In genomic region chr16:85237817-85238216, GRCh38 we compare ENCODE assay signal across 1 cellular context.
TF ChIP-seq lines count a peak whose summit lies in the region.

No MANE protein-coding gene starts in this region.

TF ChIP-seq in GM23338, 12 proteins besides CTCF, POLR2A, EP300 and RAD21 (continued from another document):
- no peak for TF ChIP-seq ZNF462 (CRISPR knock-in tag; IDR thresholded peaks at IDR 0.05)
- TF ChIP-seq ZNF114 (CRISPR knock-in tag; IDR thresholded peaks at IDR 0.05), result no peak
- TF ChIP-seq, protein P1, sequence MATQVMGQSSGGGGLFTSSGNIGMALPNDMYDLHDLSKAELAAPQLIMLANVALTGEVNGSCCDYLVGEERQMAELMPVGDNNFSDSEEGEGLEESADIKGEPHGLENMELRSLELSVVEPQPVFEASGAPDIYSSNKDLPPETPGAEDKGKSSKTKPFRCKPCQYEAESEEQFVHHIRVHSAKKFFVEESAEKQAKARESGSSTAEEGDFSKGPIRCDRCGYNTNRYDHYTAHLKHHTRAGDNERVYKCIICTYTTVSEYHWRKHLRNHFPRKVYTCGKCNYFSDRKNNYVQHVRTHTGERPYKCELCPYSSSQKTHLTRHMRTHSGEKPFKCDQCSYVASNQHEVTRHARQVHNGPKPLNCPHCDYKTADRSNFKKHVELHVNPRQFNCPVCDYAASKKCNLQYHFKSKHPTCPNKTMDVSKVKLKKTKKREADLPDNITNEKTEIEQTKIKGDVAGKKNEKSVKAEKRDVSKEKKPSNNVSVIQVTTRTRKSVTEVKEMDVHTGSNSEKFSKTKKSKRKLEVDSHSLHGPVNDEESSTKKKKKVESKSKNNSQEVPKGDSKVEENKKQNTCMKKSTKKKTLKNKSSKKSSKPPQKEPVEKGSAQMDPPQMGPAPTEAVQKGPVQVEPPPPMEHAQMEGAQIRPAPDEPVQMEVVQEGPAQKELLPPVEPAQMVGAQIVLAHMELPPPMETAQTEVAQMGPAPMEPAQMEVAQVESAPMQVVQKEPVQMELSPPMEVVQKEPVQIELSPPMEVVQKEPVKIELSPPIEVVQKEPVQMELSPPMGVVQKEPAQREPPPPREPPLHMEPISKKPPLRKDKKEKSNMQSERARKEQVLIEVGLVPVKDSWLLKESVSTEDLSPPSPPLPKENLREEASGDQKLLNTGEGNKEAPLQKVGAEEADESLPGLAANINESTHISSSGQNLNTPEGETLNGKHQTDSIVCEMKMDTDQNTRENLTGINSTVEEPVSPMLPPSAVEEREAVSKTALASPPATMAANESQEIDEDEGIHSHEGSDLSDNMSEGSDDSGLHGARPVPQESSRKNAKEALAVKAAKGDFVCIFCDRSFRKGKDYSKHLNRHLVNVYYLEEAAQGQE (IDR thresholded peaks at IDR 0.05; ENCODE audit: unreplicated experiment), result no peak
- no peak for TF ChIP-seq NANOG (IDR thresholded peaks at IDR 0.05; ENCODE audit: borderline replicate concordance)
- TF ChIP-seq STAT1 (IDR thresholded peaks at IDR 0.05; ENCODE audit: unreplicated experiment), result no peak
- TF ChIP-seq EZH2 (IDR thresholded peaks at IDR 0.05; ENCODE audit: low read depth, unreplicated experiment), result no peak
- TF ChIP-seq, protein P2, sequence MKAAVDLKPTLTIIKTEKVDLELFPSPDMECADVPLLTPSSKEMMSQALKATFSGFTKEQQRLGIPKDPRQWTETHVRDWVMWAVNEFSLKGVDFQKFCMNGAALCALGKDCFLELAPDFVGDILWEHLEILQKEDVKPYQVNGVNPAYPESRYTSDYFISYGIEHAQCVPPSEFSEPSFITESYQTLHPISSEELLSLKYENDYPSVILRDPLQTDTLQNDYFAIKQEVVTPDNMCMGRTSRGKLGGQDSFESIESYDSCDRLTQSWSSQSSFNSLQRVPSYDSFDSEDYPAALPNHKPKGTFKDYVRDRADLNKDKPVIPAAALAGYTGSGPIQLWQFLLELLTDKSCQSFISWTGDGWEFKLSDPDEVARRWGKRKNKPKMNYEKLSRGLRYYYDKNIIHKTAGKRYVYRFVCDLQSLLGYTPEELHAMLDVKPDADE (IDR thresholded peaks at IDR 0.05), result no peak
- TF ChIP-seq EZH2phosphoT487 (IDR thresholded peaks at IDR 0.05; ENCODE audit: unreplicated experiment), result no peak
- TF ChIP-seq POLR2AphosphoS5 (IDR thresholded peaks at IDR 0.05; ENCODE audit: low read depth), result no peak
- TF ChIP-seq JUNB (IDR thresholded peaks at IDR 0.05; ENCODE audit: unreplicated experiment), result no peak
